In the genomic region with DNA sequence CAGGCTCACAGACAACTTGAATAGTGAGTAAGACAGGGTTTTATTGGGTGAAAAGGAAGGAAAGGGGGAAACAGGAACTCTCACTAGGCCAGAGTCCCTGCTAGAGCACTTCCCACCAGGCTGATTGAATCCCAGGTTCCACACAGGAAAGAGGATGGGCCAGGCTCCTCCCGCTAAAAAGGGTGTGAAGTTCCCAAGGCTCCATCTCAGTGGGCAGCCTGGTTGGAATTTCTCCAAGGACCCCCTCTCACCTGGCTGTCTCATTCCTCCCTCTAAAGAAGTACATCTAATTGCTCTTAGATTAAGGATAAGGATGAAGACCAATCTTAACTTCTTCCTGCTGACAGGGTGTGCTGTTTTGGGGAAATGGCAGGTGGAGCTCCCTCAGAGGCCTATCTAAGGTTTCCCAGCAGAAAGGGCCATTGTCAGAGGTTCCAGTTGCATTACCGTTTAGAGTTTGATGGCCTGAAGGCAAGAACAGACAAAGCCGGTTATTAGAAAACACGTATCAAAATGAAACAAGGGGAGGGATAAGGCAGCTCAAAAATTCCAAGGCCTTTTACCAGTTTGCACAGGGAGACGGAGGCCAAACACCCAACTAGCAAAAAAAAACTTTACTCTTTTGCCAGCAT, we compare ENCODE assay signal across 24 cellular contexts. TPM values are rescaled to one million over a fixed set of nuclear protein-coding genes. Genes with fewer than 3 reads are reported as not detected.
"Had no signal": no experiment of that assay in that cellular context is flagged by ENCODE, and none has a peak within 500 bp of the region (broad histone marks: within the 10 kb centered on the region; RNA-seq: fewer than 3 reads in every experiment).

No MANE protein-coding gene starts in this region.

- ATAC-seq: heart left ventricle, left cardiac atrium, natural killer cell, WTC11 had no signal

- H3K27ac ChIP-seq: cardiac muscle cell, epithelial cell of prostate, heart left ventricle, sigmoid colon, thoracic aorta had no signal

- DNase-seq: activated CD4-positive, alpha-beta T cell treated with anti-CD3 and anti-CD28 coated beads for 36 hours; activated CD4-positive, alpha-beta T cell treated with anti-CD3 and anti-CD28 coated beads, Interleukin-2, amount 50 U/mL, for 4 hours; activated CD8-positive, alpha-beta memory T cell treated with anti-CD3 and anti-CD28 coated beads for 24 hours; activated CD8-positive, alpha-beta memory T cell treated with anti-CD3 and anti-CD28 coated beads, Interleukin-2, amount 50 U/mL, for 4 hours; activated naive CD4-positive, alpha-beta T cell treated with anti-CD3 and anti-CD28 coated beads for 36 hours; activated T-cell treated with anti-CD3 and anti-CD28 coated beads, Interleukin-2, amount 50 U/mL, for 4 hours; cortex of kidney; heart left ventricle; left cardiac atrium; natural killer cell; retina; sigmoid colon; stimulated activated CD4-positive, alpha-beta T cell treated with anti-CD3 and anti-CD28 coated beads, Interleukin-15, amount 100 ng/mL, for 24 hours; stimulated activated naive CD4-positive, alpha-beta T cell treated with Interleukin-2 at 50 U/mL for 16 hours; T1000 had no signal

- H3K4me2 ChIP-seq: smooth muscle cell had no signal

- H3K36me3 ChIP-seq: heart left ventricle, sigmoid colon, thoracic aorta had no signal

- H3K4me3 Mint-ChIP-seq: activated CD4-positive, alpha-beta T cell treated with anti-CD3 and anti-CD28 coated beads for 36 hours; activated naive CD4-positive, alpha-beta T cell treated with anti-CD3 and anti-CD28 coated beads for 36 hours; activated T-cell treated with anti-CD3 and anti-CD28 coated beads, Interleukin-2, amount 50 U/mL, for 4 hours; natural killer cell; T-helper 1 cell treated with Interleukin-12 subunit alpha and Interleukin-12 subunit beta and Interleukin-4 antibody, amounts not matched to agents 30 μg/mL and 1 μg/mL, for 36 hours; WTC11 had no signal

- H3K9me3 ChIP-seq: sigmoid colon, thoracic aorta had no signal

- H3K4me3 ChIP-seq: cardiac muscle cell, heart left ventricle, sigmoid colon, smooth muscle cell, thoracic aorta had no signal

- H3K4me1 ChIP-seq: heart left ventricle, sigmoid colon had no signal

- H3K9me3 Mint-ChIP-seq: activated T-cell treated with anti-CD3 and anti-CD28 coated beads, Interleukin-2, amount 50 U/mL, for 4 hours; activated T-helper 2 cell treated with anti-CD3 and anti-CD28 coated beads, Interferon-gamma antibody, Interleukin-2, Interleukin-4, amounts not matched to agents 10 μg/mL and 5 μg/mL and 100 μg/mL, durations not matched to agents 14 hours and 24 hours and 36 hours; T-helper 1 cell treated with Interleukin-12 subunit alpha and Interleukin-12 subunit beta and Interleukin-4 antibody, amounts not matched to agents 30 μg/mL and 1 μg/mL, for 36 hours had no signal

- H3K36me3 Mint-ChIP-seq: natural killer cell had no signal

- H3K27ac Mint-ChIP-seq: activated CD4-positive, alpha-beta T cell treated with anti-CD3 and anti-CD28 coated beads for 36 hours; activated naive CD4-positive, alpha-beta T cell treated with anti-CD3 and anti-CD28 coated beads for 36 hours; activated T-helper 2 cell treated with anti-CD3 and anti-CD28 coated beads, Interferon-gamma antibody, Interleukin-2, Interleukin-4, amounts not matched to agents 10 μg/mL and 5 μg/mL and 100 μg/mL, durations not matched to agents 14 hours and 24 hours and 36 hours; natural killer cell; progenitor cell of endocrine pancreas; T-helper 1 cell treated with Interleukin-12 subunit alpha and Interleukin-12 subunit beta and Interleukin-4 antibody, amounts not matched to agents 30 μg/mL and 1 μg/mL, for 36 hours; WTC11 had no signal

- H3K27me3 ChIP-seq: cardiac muscle cell, heart left ventricle, sigmoid colon had no signal

- H3K27me3 Mint-ChIP-seq: progenitor cell of endocrine pancreas had no signal

- FAIRE-seq: islet of Langerhans had no signal

- H3K4me1 Mint-ChIP-seq: activated CD4-positive, alpha-beta T cell treated with anti-CD3 and anti-CD28 coated beads for 36 hours; natural killer cell; WTC11 had no signal

RNA-seq across cellular contexts. Expression of a gene that starts 21.5 kb away (rescaled TPM):
- total RNA-seq: activated CD4-positive, alpha-beta T cell treated with anti-CD3 and anti-CD28 coated beads for 36 hours; WTC11 had no signal
